In genomic region chr1:187942986-187943385, GRCh38 we compare ENCODE assay signal across 1 cellular context.
TF ChIP-seq lines count a peak whose summit lies in the region.

No MANE protein-coding gene starts in this region.

TF ChIP-seq in IMR-90, 13 proteins besides CTCF, POLR2A, EP300 and RAD21 (continued from another document):
- TF ChIP-seq ELK1 (IDR thresholded peaks at IDR 0.05; ENCODE audit: borderline replicate concordance, low read depth, low read length) (no peak), RFX5 (IDR thresholded peaks at IDR 0.05; ENCODE audit: low read depth, low read length) (no peak), SMC3 (IDR thresholded peaks at IDR 0.05; ENCODE audit: low read depth, low read length) (no peak)
